In genomic region chr1:25337483-25338187, GRCh38 we compare ENCODE assay signal across 7 cellular contexts. TPM values are rescaled to one million over a fixed set of nuclear protein-coding genes. Genes with fewer than 3 reads are reported as not detected.
DNase-seq lines count a peak whose midpoint lies in the region; ATAC-seq and TF ChIP-seq lines count a peak whose summit lies in the region.
"Not testable (repeated sequence)": the region's sequence is repeated elsewhere in the genome, so short reads cannot be mapped to it uniquely, and the experiment has no call there.

No MANE protein-coding gene starts in this region.

- intact Hi-C loops in sciatic nerve (cut with DNase I) = not testable (repeated sequence)

- peak overlapping the region; percentile 37 for H3K4me2 ChIP-seq in Loucy (ENCODE audit: low read depth, low read length, poor library complexity, severe bottlenecking)

- H3F3A ChIP-seq in Loucy (ENCODE audit: low read depth) = not testable (repeated sequence)

- H3K4me3 ChIP-seq in Loucy (ENCODE audit: low read length, poor library complexity, severe bottlenecking) = peak overlapping the region; percentile 89
- peak overlapping the region; percentile 94 for H3K4me3 ChIP-seq in coronary artery
- H3K4me3 ChIP-seq in kidney epithelial cell (ENCODE audit: low read depth, low read length) = peak overlapping the region; percentile 81

- not testable (repeated sequence) for TF ChIP-seq CTCF in Loucy (conservative IDR thresholded peaks at IDR 0.05; ENCODE audit: low read length); coronary artery (IDR thresholded peaks at IDR 0.05); kidney epithelial cell (IDR thresholded peaks at IDR 0.05; ENCODE audit: insufficient read depth, low read length, poor library complexity, severe bottlenecking)

- in situ Hi-C loops in GM18951 (cut with MboI; ENCODE audit: low sequenced_read_pairs, unreplicated experiment) = not testable (repeated sequence)

- not testable (repeated sequence) for H3K27me3 ChIP-seq in Loucy (ENCODE audit: insufficient read depth, low read length, poor library complexity, severe bottlenecking); kidney epithelial cell (ENCODE audit: control insufficient read depth, insufficient read depth, low read length)

- H3K9me3 ChIP-seq in Loucy (ENCODE audit: insufficient read depth, low read depth, low read length) = not testable (repeated sequence)

- peak overlapping the region; percentile 87 for H3K9ac ChIP-seq in Loucy (ENCODE audit: low read depth, low read length, poor library complexity, severe bottlenecking)

- H2AFZ ChIP-seq in Loucy (ENCODE audit: low read length) = peak overlapping the region; percentile 64; the same call in 1 of the 2 replicates

- H3K36me3 ChIP-seq in Loucy (ENCODE audit: insufficient read depth, low read length); kidney epithelial cell (ENCODE audit: control insufficient read depth, insufficient read depth, low read length): not testable (repeated sequence)

- not testable (repeated sequence) for H3K9me2 ChIP-seq in Loucy (replicated peaks; ENCODE audit: low read depth, low read length)

- H4K20me1 ChIP-seq in Loucy (ENCODE audit: insufficient read depth, low read length, poor library complexity, severe bottlenecking) = peaks cover 38% of the 10 kb centered on the region

- peaks cover 32% of the 10 kb centered on the region for H3K4me1 ChIP-seq in Loucy (ENCODE audit: insufficient read depth, low read length, poor library complexity, severe bottlenecking)

- peak; percentile 82 for DNase-seq in activated CD8-positive, alpha-beta memory T cell treated with anti-CD3 and anti-CD28 coated beads for 24 hours
- not testable (repeated sequence) for DNase-seq in coronary artery (ENCODE audit: low spot score); kidney epithelial cell (ENCODE audit: low read depth); sciatic nerve (ENCODE audit: low spot score)

- ATAC-seq in HG02798 (IDR thresholded peaks at IDR 0.05; ENCODE audit: poor library complexity, unreplicated experiment) (peak; percentile 49), sciatic nerve (peak; percentile 91)

- H3K27ac ChIP-seq in coronary artery = peak overlapping the region; percentile 90 to 94

- TF ChIP-seq POLR2A in GM18951 (IDR thresholded peaks at IDR 0.05; ENCODE audit: extremely low read depth, insufficient read depth, insufficient read length) = peak; percentile 37

- H3K79me2 ChIP-seq in Loucy (ENCODE audit: insufficient read depth, low read length) = peaks cover 53% of the 10 kb centered on the region

RNA-seq across cellular contexts. Expression of gene TMEM50A, which starts 0.5 kb away (rescaled TPM):
- 88.5 and 99.2 TPM in 2 replicates for total RNA-seq in kidney epithelial cell
- total RNA-seq in sciatic nerve = 102 TPM
